In the genomic region with DNA sequence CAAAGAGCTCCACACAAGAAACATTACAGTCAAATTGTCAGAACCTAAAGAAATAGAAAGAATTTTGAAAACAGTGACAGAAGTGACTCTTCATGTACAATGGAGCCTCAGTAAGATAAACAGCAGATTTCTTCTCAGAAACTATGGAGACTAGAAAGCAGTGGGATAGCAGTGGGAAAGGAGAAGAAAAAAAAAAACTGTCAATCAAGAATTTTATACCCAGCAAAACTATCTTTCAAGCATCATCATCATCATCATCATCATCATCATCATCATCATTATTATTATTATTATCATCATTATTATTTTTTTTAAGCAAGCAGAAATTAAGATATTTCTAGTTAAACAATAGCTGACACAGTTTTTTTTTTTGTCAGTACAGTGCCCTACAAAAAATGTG, we compare ENCODE assay signal across 12 cellular contexts. TPM values are rescaled to one million over a fixed set of nuclear protein-coding genes. Genes with fewer than 3 reads are reported as not detected.
DNase-seq lines count a peak whose midpoint lies in the region; ATAC-seq, FAIRE-seq and TF ChIP-seq lines count a peak whose summit lies in the region.
"Had no signal": no experiment of that assay in that cellular context is flagged by ENCODE, and none has a peak within 500 bp of the region (broad histone marks: within the 10 kb centered on the region; RNA-seq: fewer than 3 reads in every experiment).

No MANE protein-coding gene starts in this region.

- POLR2A ChIA-PET in GM12878 (lab: Charles Lee) = interaction anchor here (0.6 kb wide), 1 partner anchor 1060 kb away, joined by 3 read pairs; no protein-coding TSS in a partner anchor

- no peak overlapping the region for H3K4me3 ChIP-seq in cardiac muscle cell
- no peak overlapping the region for H3K4me3 ChIP-seq in GM12878
- H3K4me3 ChIP-seq: heart right ventricle had no signal

- TF ChIP-seq EP300 in GM12878 (IDR thresholded peaks at IDR 0.05; ENCODE audit: borderline replicate concordance in 1 of 2, control insufficient read depth in 1 of 2, low read depth in 2 of 2, low read length in 2 of 2) = no peak

- H3K36me3 ChIP-seq in cardiac muscle cell (no peaks in the 10 kb centered on the region), GM12878 (ENCODE audit: control insufficient read depth in 2 of 2, insufficient read depth in 2 of 2, low read length in 1 of 2) (peaks cover 0 to 6% of the 10 kb centered on the region in 2 experiments; a peak in 2 of 4 replicates)

- H4K20me1 ChIP-seq in GM12878 (ENCODE audit: control insufficient read depth, insufficient read depth) = no peaks in the 10 kb centered on the region

- no peak for TF ChIP-seq CTCF in cardiac muscle cell (IDR thresholded peaks at IDR 0.05; ENCODE audit: low read depth, low read length)
- no peak for TF ChIP-seq CTCF in GM12878 (IDR thresholded peaks at IDR 0.05 in 2 of 3, conservative IDR thresholded peaks at IDR 0.05 in 1 of 3; ENCODE audit: control insufficient read depth in 2 of 3, extremely low read depth in 1 of 3, insufficient read depth in 1 of 3, low read depth in 3 of 3, low read length in 3 of 3)

- H3K27ac ChIP-seq in cardiac muscle cell = no peak overlapping the region
- no peak overlapping the region for H3K27ac ChIP-seq in GM12878 (ENCODE audit: control insufficient read depth, insufficient read depth)
- H3K27ac ChIP-seq: heart right ventricle had no signal

- no peak overlapping the region for H3K4me2 ChIP-seq in GM12878 (ENCODE audit: control insufficient read depth, insufficient read depth)

- BruUV-seq in GM12878 (replicated peaks; lab: Mats Ljungman, UMichigan) = no TSS peak

- H3K9ac ChIP-seq in GM12878 (ENCODE audit: control insufficient read depth, insufficient read depth, low read length) = no peak overlapping the region

- intact Hi-C loops in cardiac septum (cut with DNase I) = no loop called here
- intact Hi-C loops in GM12878 (cut with micrococcal nuclease; ENCODE audit: unreplicated experiment) = no loop called here
- intact Hi-C loops in Right ventricle myocardium superior (cut with DNase I) = no loop called here

- no peak for FAIRE-seq in GM12878 (lab: Jason Lieb, UNC)
- FAIRE-seq in frontal cortex (lab: Jason Lieb, UNC) = no peak

- no peak for TF ChIP-seq POLR2A in GM12878 (IDR thresholded peaks at IDR 0.05; ENCODE audit: low read depth, low read length)

- in situ Hi-C loops in GM12878 (cut with MboI) = no loop called here

- DNase-seq in cardiac muscle cell (ENCODE audit: low read depth in 1 of 2, low spot score in 1 of 2) (peak; percentile 28), cardiac septum (ENCODE audit: low spot score) (no peak), NCI-H2171 treated with DMSO at 0.1 percent for 48 hours (lab: John Stamatoyannopoulos, UW) (peak; percentile 68), GM12878 (ENCODE audit: low read depth, low spot score) (no peak), frontal cortex (ENCODE audit: low spot score in 2 of 2) (no peak), Right ventricle myocardium superior (no peak)
- DNase-seq in stimulated activated CD4-positive, alpha-beta T cell treated with anti-CD3 and anti-CD28 coated beads, Interleukin-4, amount 100 ng/mL, for 4 hours = no peak
- DNase-seq: heart right ventricle; stimulated activated CD4-positive, alpha-beta T cell treated with anti-CD3 and anti-CD28 coated beads, Interleukin-2, amount 100 ng/mL, for 24 hours; substantia nigra had no signal

- H3K9me3 ChIP-seq in cardiac muscle cell (ENCODE audit: low read depth) = no peaks in the 10 kb centered on the region
- peaks cover 42% of the 10 kb centered on the region for H3K9me3 ChIP-seq in GM12878 (replicated peaks; ENCODE audit: control insufficient read depth, insufficient read depth, low read length)

- H3K27me3 ChIP-seq in cardiac muscle cell (no peaks in the 10 kb centered on the region), GM12878 (replicated peaks in 1 of 2; ENCODE audit: control insufficient read depth in 2 of 2, insufficient read depth in 2 of 2, low read length in 1 of 2) (no peaks in the 10 kb centered on the region)
- H3K27me3 ChIP-seq: heart right ventricle had no signal

- CTCF ChIA-PET in GM12878 (lab: Yijun Ruan, JAX) = interaction anchor here (0.6 to 1.7 kb wide), 2 partner anchors 12 to 70 kb away, joined by 3 to 6 read pairs; no protein-coding TSS in a partner anchor

- ATAC-seq in GM12878 = no peak
- no peak for ATAC-seq in HG03378 (IDR thresholded peaks at IDR 0.05; ENCODE audit: unreplicated experiment)
- ATAC-seq in Right ventricle myocardium superior (ENCODE audit: poor library complexity) = no peak
- ATAC-seq: heart right ventricle; natural killer cell treated with Interleukin-12 subunit alpha and Interleukin-12 subunit beta and Interleukin-15 and Interleukin-18, amount 100 ng/mL, for 72 hours had no signal

- peaks cover 38% of the 10 kb centered on the region for H3K79me2 ChIP-seq in GM12878 (ENCODE audit: control insufficient read depth, insufficient read depth, low read length)

- no peak overlapping the region for H2AFZ ChIP-seq in GM12878 (ENCODE audit: control insufficient read depth, low read depth, low read length)

- H3K4me1 ChIP-seq in cardiac muscle cell (ENCODE audit: low read depth) = no peaks in the 10 kb centered on the region
- H3K4me1 ChIP-seq in GM12878 (ENCODE audit: control insufficient read depth, insufficient read depth, low read length) = no peaks in the 10 kb centered on the region

- RAD21 ChIA-PET in GM12878 (lab: Charles Lee; ENCODE audit: unreplicated experiment) = interaction anchor here (1.7 kb wide), 1 partner anchor 24 kb away, joined by 4 read pairs; a partner anchor contains a TSS

- SMC1A ChIA-PET in GM12878 (lab: Charles Lee; ENCODE audit: uncharacterized antibody, unreplicated experiment) = interaction anchor here (0.7 to 1.3 kb wide), 3 partner anchors 18 to 23 kb away, joined by 3 to 4 read pairs (median 3); no protein-coding TSS in a partner anchor

- TF ChIP-seq RAD21 in GM12878 (IDR thresholded peaks at IDR 0.05; ENCODE audit: insufficient read depth, low read depth, low read length) = no peak

TF ChIP-seq in GM12878, 131 proteins besides CTCF, POLR2A, EP300 and RAD21 (continues in another document):
- TF ChIP-seq, protein P1, sequence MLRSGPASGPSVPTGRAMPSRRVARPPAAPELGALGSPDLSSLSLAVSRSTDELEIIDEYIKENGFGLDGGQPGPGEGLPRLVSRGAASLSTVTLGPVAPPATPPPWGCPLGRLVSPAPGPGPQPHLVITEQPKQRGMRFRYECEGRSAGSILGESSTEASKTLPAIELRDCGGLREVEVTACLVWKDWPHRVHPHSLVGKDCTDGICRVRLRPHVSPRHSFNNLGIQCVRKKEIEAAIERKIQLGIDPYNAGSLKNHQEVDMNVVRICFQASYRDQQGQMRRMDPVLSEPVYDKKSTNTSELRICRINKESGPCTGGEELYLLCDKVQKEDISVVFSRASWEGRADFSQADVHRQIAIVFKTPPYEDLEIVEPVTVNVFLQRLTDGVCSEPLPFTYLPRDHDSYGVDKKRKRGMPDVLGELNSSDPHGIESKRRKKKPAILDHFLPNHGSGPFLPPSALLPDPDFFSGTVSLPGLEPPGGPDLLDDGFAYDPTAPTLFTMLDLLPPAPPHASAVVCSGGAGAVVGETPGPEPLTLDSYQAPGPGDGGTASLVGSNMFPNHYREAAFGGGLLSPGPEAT (IDR thresholded peaks at IDR 0.05; ENCODE audit: low read depth) = peak; percentile 49; the same call in 1 of the 2 replicates
- TF ChIP-seq CBX5 (IDR thresholded peaks at IDR 0.05; ENCODE audit: low read depth) = peak; percentile 99

RNA-seq across cellular contexts. Expression of a gene that starts 24.2 kb away (rescaled TPM):
- 36.7 and 76.9 TPM in 2 replicates for total RNA-seq in cardiac muscle cell
- 45.9 and 50.2 TPM in 2 replicates for polyA plus RNA-seq in cardiac muscle cell
- total RNA-seq in cardiac septum = 83.1 TPM
- 184 and 188 TPM in 2 replicates for total RNA-seq in GM12878 (2013; cell fraction: nucleolus; rRNA removed)
- 42.9 and 58.5 TPM in 2 replicates for total RNA-seq in GM12878 (2014; rRNA removed)
- 65.6 and 67.3 TPM in 2 replicates for total RNA-seq in GM12878 (2014; rRNA removed; fragmentation: Illumina TruSeq; extraction: Trizol)
- 49.4 and 56.5 TPM in 2 replicates for total RNA-seq in GM12878 (2021)
- 21.5 TPM for polyA plus RNA-seq in GM12878 (2011; ENCODE audit: low read depth)
- polyA plus RNA-seq in GM12878 (2011; rRNA removed) = 58.9 and 78.3 TPM in 2 replicates
- polyA plus RNA-seq in GM12878 (2011; cell fraction: cytosol; rRNA removed) = 26.2 and 27.3 TPM in 2 replicates
- polyA plus RNA-seq in GM12878 (2011; cell fraction: nucleus; rRNA removed) = 51.2 and 55.9 TPM in 2 replicates
- 25.3 and 26.9 TPM in 2 replicates for polyA plus RNA-seq in GM12878 (2012)
- polyA plus RNA-seq in GM12878 (2014; fragmentation: Illumina TruSeq; extraction: Trizol) = 51.3 and 59.7 TPM in 2 replicates
- 10 to 100 TPM; 15.0 to 16.8 TPM for polyA plus RNA-seq in GM12878 (2014; fragmentation: Nextera tagmentation; extraction: Ambion mirVana)
- 24.6 and 37.5 TPM in 2 replicates for polyA plus RNA-seq in GM12878 (2014; rRNA removed)
- 10 to 100 TPM; 27.0 to 34.4 TPM for polyA plus RNA-seq in GM12878 (2016; fragmentation: Nextera tagmentation; extraction: Ambion mirVana)
- 68.3 and 80.1 TPM in 2 replicates for polyA minus RNA-seq in GM12878 (2011; rRNA and poly(A)+ RNA removed)
- 24.4 and 26.5 TPM in 2 replicates for polyA minus RNA-seq in GM12878 (2011; cell fraction: cytosol; rRNA and poly(A)+ RNA removed)
- 92.7 and 137 TPM in 2 replicates for polyA minus RNA-seq in GM12878 (2011; cell fraction: nucleus; rRNA and poly(A)+ RNA removed)
- 503 TPM for total RNA-seq in frontal cortex
- 45.0 TPM for total RNA-seq in Right ventricle myocardium superior

RNA-seq across cellular contexts. Expression of a gene that starts 24.9 kb away (rescaled TPM):
- total RNA-seq in cardiac muscle cell (23.3 and 23.8 TPM in 2 replicates), cardiac septum (30.0 TPM), GM12878 (2014; rRNA removed) (17.7 and 18.5 TPM in 2 replicates), GM12878 (2014; rRNA removed; fragmentation: Illumina TruSeq; extraction: Trizol) (21.1 and 23.8 TPM in 2 replicates), GM12878 (2021) (15.0 and 17.5 TPM in 2 replicates), frontal cortex (110 TPM), Right ventricle myocardium superior (16.5 TPM)
- polyA plus RNA-seq in cardiac muscle cell (38.5 and 58.6 TPM in 2 replicates), GM12878 (2011; rRNA removed) (23.4 and 40.8 TPM in 2 replicates), GM12878 (2014; fragmentation: Illumina TruSeq; extraction: Trizol) (18.4 and 20.1 TPM in 2 replicates), GM12878 (2014; fragmentation: Nextera tagmentation; extraction: Ambion mirVana) (10 to 100 TPM; 18.8 to 21.5 TPM), GM12878 (2014; rRNA removed) (10.2 and 17.9 TPM in 2 replicates), GM12878 (2016; fragmentation: Nextera tagmentation; extraction: Ambion mirVana) (10 to 100 TPM; 24.1 to 25.6 TPM)
- total RNA-seq in GM12878 (2013; cell fraction: nucleolus; rRNA removed) = 95.1 and 111 TPM in 2 replicates
- polyA plus RNA-seq in GM12878 (2011; ENCODE audit: low read depth) = 10.5 TPM
- polyA plus RNA-seq in GM12878 (2011; cell fraction: cytosol; rRNA removed) = 10.6 and 14.2 TPM in 2 replicates
- polyA plus RNA-seq in GM12878 (2011; cell fraction: nucleus; rRNA removed) = 19.5 and 20.8 TPM in 2 replicates
- polyA plus RNA-seq in GM12878 (2012) = 21.3 and 21.5 TPM in 2 replicates
- 22.8 and 40.5 TPM in 2 replicates for polyA minus RNA-seq in GM12878 (2011; rRNA and poly(A)+ RNA removed)
- 7.4 and 10.2 TPM in 2 replicates for polyA minus RNA-seq in GM12878 (2011; cell fraction: cytosol; rRNA and poly(A)+ RNA removed)
- 18.7 and 20.3 TPM in 2 replicates for polyA minus RNA-seq in GM12878 (2011; cell fraction: nucleus; rRNA and poly(A)+ RNA removed)

Comparison
In these comparisons a context has a peak if more than half of its experiments do, and no peak if none do; other contexts are left out.
1. DNase-seq: peak in cardiac muscle cell (2 of 2) and NCI-H2171 treated with DMSO at 0.1 percent for 48 hours (single experiment); none in cardiac septum (single experiment), GM12878 (single experiment), stimulated activated CD4-positive, alpha-beta T cell treated with anti-CD3 and anti-CD28 coated beads, Interleukin-4, amount 100 ng/mL, for 4 hours (0 of 2), frontal cortex (0 of 2) and Right ventricle myocardium superior (single experiment).